Comparison of ENCODE assay signal across 8 cellular contexts in the genomic region with DNA sequence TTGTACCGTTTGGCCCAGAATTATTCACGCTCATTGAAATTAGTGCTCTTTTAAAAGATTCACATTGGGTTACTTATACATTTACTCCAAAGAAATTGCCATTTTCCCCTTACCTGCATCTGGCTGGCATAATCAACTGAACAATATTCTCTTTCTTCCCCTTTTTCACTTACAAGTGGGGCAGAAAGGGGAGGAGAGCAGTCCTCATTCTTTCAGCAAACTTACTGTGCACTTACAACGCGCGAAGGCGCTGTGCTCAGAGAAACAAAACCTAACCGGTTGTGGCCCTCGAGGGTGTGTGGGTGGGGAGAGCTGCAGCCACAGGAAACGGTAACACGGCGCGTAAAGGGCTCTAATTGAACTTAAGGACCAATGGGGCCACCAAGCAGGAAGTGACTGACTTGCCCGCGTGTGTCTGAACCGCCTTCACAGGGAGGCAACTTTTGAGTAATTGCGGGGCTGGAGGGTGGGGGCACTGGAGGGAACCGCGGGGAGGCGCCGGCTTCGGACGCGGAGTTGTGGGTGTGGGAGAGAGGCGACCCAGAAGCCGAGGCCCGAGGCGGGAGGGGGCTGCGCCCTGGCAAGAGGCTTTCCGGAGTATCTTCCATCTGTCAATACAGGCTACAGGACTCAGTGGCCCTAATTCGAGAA. TPM values are rescaled to one million over a fixed set of nuclear protein-coding genes. Genes with fewer than 3 reads are reported as not detected.
DNase-seq lines count a peak whose midpoint lies in the region; ATAC-seq and TF ChIP-seq lines count a peak whose summit lies in the region.

No MANE protein-coding gene starts in this region.

- peak; percentile 71 for TF ChIP-seq POLR2A in GM19099 (IDR thresholded peaks at IDR 0.05; ENCODE audit: extremely low read depth, insufficient read length, low read depth)

- no peaks in the 10 kb centered on the region for H3K27me3 ChIP-seq in layer of hippocampus (ENCODE audit: control insufficient read depth, insufficient read depth, low read length)

- ATAC-seq in HG03378 (IDR thresholded peaks at IDR 0.05; ENCODE audit: unreplicated experiment), result peak; percentile 57

- peak overlapping the region; percentile 82 for H3K27ac ChIP-seq in layer of hippocampus (ENCODE audit: low read depth, low read length)

- DNase-seq in Ammon's horn (ENCODE audit: low spot score) (peak; percentile 84), NCI-H446 treated with DMSO at 0.1 percent for 48 hours (lab: John Stamatoyannopoulos, UW) (peak; percentile 88), cerebellum (ENCODE audit: low spot score) (peak; percentile 46)
- peak; percentile 83 for DNase-seq in activated CD4-positive, CD25-positive, alpha-beta regulatory T cell treated with anti-CD3 and anti-CD28 coated beads, Interleukin-2, amount 50 U/mL, for 72 hours
- peak; percentile 90 to 93 for DNase-seq in stimulated activated CD4-positive, alpha-beta T cell treated with anti-CD3 and anti-CD28 coated beads, Interleukin-2, amount 100 ng/mL, for 24 hours

RNA-seq across cellular contexts. Expression of gene PNRC2, which starts 0.7 kb away (rescaled TPM):
- 70.9 TPM for total RNA-seq in cerebellum

RNA-seq across cellular contexts. Expression of gene SRSF10, which starts 21.2 kb away (rescaled TPM):
- 157 TPM for total RNA-seq in cerebellum

RNA-seq across cellular contexts. Expression of gene CNR2, which starts 45.8 kb away (rescaled TPM):
- total RNA-seq in cerebellum, result not detected

Comparison
In these comparisons a context has a peak if more than half of its experiments do, and no peak if none do; other contexts are left out.
1. Peak in every context shown above with its lines: DNase-seq, ATAC-seq and H3K27ac ChIP-seq.